ENCODE assay signal across 8 cellular contexts in the genomic region with DNA sequence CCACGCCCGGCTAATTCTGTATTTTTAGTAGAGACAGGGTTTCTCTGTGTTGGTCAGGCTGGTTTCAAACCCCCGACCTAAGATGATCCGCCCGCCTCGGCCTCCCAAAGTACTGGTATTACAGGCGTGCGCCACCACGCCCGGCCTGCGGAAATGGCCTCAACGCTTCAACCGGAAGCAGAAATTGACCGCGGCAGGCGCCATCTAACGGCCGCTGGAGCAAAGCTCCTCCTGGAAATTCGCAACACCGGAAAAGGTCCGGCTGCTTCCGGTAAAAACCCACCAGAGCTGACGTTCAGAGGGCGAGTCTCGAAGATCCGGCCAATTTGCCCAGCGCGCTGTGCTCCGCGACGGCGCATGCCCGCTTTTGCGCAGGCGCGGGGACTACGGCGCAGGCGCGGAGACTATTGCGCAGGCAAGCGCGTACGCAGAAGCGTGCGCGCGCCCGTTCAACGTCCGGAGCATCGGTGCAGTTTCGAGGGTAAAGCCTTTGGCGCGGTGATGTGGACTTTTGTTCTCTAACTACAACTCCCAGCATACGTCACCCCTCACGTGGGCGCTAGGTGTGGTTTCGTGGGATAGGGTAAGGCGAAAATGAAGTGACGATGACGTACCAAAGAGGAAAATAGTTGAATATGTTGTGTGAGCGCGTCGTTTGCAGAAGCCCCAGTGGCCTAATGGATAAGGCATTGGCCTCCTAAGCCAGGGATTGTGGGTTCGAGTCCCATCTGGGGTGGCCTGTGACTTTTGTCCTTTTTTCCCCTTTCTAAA. TPM values are rescaled to one million over a fixed set of nuclear protein-coding genes. Genes with fewer than 3 reads are reported as not detected.
DNase-seq lines count a peak whose midpoint lies in the region; ATAC-seq and TF ChIP-seq lines count a peak whose summit lies in the region.

No MANE protein-coding gene starts in this region.

- H3K27ac ChIP-seq in testis, result peak overlapping the region; percentile 99

- peak overlapping the region; percentile 96 for H3K4me3 Mint-ChIP-seq in activated naive CD8-positive, alpha-beta T cell

- TF ChIP-seq POLR2A in GM10847 (IDR thresholded peaks at IDR 0.05; ENCODE audit: extremely low read depth, insufficient read length) (peak; percentile 23), testis (IDR thresholded peaks at IDR 0.05) (no peak)

- peaks cover 5% of the 10 kb centered on the region for H3K9me3 Mint-ChIP-seq in activated naive CD8-positive, alpha-beta T cell (ENCODE audit: low read depth)

- no peaks in the 10 kb centered on the region for H3K27me3 Mint-ChIP-seq in activated naive CD8-positive, alpha-beta T cell

- peaks cover 3% of the 10 kb centered on the region for H3K36me3 Mint-ChIP-seq in activated naive CD8-positive, alpha-beta T cell

- intact Hi-C loops in testis (cut with DNase I; ENCODE audit: low total_unique reads), result no loop called here

- peaks cover 33% of the 10 kb centered on the region for H3K4me1 Mint-ChIP-seq in activated naive CD8-positive, alpha-beta T cell (ENCODE audit: low read depth)

- H3K36me3 ChIP-seq in testis (ENCODE audit: low read depth, missing control alignments), result no peaks in the 10 kb centered on the region

- H3K27ac Mint-ChIP-seq in activated naive CD8-positive, alpha-beta T cell, result peak overlapping the region; percentile 99

- TF ChIP-seq CTCF in omental fat pad (IDR thresholded peaks at IDR 0.05) (peak in 2 of 3 donors; percentile 34 to 64), testis (IDR thresholded peaks at IDR 0.05) (peak; percentile 60 to 81 (median 80))

- peak overlapping the region; percentile 78 to 94 for H3K4me3 ChIP-seq in testis

- ATAC-seq in HG02642 (IDR thresholded peaks at IDR 0.05; ENCODE audit: poor library complexity, unreplicated experiment), result peak; percentile 84
- ATAC-seq in SK-N-SH treated with all-trans-retinoic acid at 6 μM for 48 hours, result peak; percentile 86
- peak; percentile 94 for ATAC-seq in omental fat pad (ENCODE audit: low FRiP score)

- H3K27me3 ChIP-seq in testis, result no peaks in the 10 kb centered on the region

- H3K4me1 ChIP-seq in testis, result peaks cover 4% of the 10 kb centered on the region

- DNase-seq in NCI-H1092 treated with DMSO at 0.1 percent for 48 hours (lab: John Stamatoyannopoulos, UW), result peak; percentile 100
- peak; percentile 98 for DNase-seq in glomerular visceral epithelial cell (ENCODE audit: extremely low spot score)
- peak; percentile 100 for DNase-seq in omental fat pad (ENCODE audit: low spot score)
- peak; percentile 100 for DNase-seq in testis

- WGBS in testis, 2 donors, result 2% methylated on average over 36 to 66 of the region's 66 CpGs

- H3K9me3 ChIP-seq in testis, result no peaks in the 10 kb centered on the region

TF ChIP-seq in SK-N-SH treated with all-trans-retinoic acid at 6 μM for 48 hours, 23 proteins besides CTCF, POLR2A, EP300 and RAD21 (continues in another document):
- TF ChIP-seq ARNTL (CRISPR knock-in tag; IDR thresholded peaks at IDR 0.05; ENCODE audit: borderline replicate concordance, low read depth) (no peak), CSRNP3 (CRISPR knock-in tag; IDR thresholded peaks at IDR 0.05) (peak; percentile 83; the same call in 1 of the 2 replicates), PPARA (CRISPR knock-in tag; IDR thresholded peaks at IDR 0.05; ENCODE audit: borderline replicate concordance) (no peak), ZFP30 (CRISPR knock-in tag; IDR thresholded peaks at IDR 0.05) (peak; percentile 37; the same call in 1 of the 2 replicates), GLIS3 (CRISPR knock-in tag; IDR thresholded peaks at IDR 0.05) (0 out of 2 replicates have a peak, but pooled peaks have one; percentile 65), POU6F1 (CRISPR knock-in tag; IDR thresholded peaks at IDR 0.05; ENCODE audit: borderline replicate concordance, low read depth) (peak; percentile 92; the same call in 1 of the 2 replicates), ESRRG (CRISPR knock-in tag; IDR thresholded peaks at IDR 0.05) (no peak), BACH2 (CRISPR knock-in tag; IDR thresholded peaks at IDR 0.05; ENCODE audit: borderline replicate concordance) (peak; percentile 62; the same call in 1 of the 2 replicates), ZNF70 (CRISPR knock-in tag; IDR thresholded peaks at IDR 0.05) (0 out of 2 replicates have a peak, but pooled peaks have one; percentile 34), TSHZ2 (CRISPR knock-in tag; IDR thresholded peaks at IDR 0.05) (peak; percentile 96), ZFP3 (CRISPR knock-in tag; IDR thresholded peaks at IDR 0.05) (peak; percentile 87), ZC3H10 (CRISPR knock-in tag; IDR thresholded peaks at IDR 0.05) (no peak), TOX (CRISPR knock-in tag; IDR thresholded peaks at IDR 0.05; ENCODE audit: borderline replicate concordance) (no peak), ZNF565 (CRISPR knock-in tag; conservative IDR thresholded peaks at IDR 0.05; ENCODE audit: low read depth) (peak; percentile 77; the same call in 1 of the 2 replicates), ISL1 (CRISPR knock-in tag; IDR thresholded peaks at IDR 0.05) (0 out of 2 replicates have a peak, but pooled peaks have one; percentile 13), ZNF8 (CRISPR knock-in tag; IDR thresholded peaks at IDR 0.05) (peak; percentile 80)
- TF ChIP-seq, protein P1, sequence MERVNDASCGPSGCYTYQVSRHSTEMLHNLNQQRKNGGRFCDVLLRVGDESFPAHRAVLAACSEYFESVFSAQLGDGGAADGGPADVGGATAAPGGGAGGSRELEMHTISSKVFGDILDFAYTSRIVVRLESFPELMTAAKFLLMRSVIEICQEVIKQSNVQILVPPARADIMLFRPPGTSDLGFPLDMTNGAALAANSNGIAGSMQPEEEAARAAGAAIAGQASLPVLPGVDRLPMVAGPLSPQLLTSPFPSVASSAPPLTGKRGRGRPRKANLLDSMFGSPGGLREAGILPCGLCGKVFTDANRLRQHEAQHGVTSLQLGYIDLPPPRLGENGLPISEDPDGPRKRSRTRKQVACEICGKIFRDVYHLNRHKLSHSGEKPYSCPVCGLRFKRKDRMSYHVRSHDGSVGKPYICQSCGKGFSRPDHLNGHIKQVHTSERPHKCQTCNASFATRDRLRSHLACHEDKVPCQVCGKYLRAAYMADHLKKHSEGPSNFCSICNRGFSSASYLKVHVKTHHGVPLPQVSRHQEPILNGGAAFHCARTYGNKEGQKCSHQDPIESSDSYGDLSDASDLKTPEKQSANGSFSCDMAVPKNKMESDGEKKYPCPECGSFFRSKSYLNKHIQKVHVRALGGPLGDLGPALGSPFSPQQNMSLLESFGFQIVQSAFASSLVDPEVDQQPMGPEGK (CRISPR knock-in tag; IDR thresholded peaks at IDR 0.05; ENCODE audit: borderline replicate concordance), result no peak

RNA-seq across cellular contexts. Expression of gene FMC1, which starts 0.9 kb away (rescaled TPM):
- 10 to 100 TPM in 3 of 4 donors, 1 to 10 TPM in 1; 4.1 to 23.6 (median 13.7) TPM for total RNA-seq in omental fat pad
- total RNA-seq in testis, result 10 to 100 TPM; 46.1 to 60.0 TPM
- 234 TPM for polyA plus RNA-seq in testis (ENCODE audit: insufficient read depth, low read depth, low replicate concordance)

RNA-seq across cellular contexts. Expression of gene LUC7L2, which starts 19.5 kb away (rescaled TPM):
- total RNA-seq in omental fat pad (10 to 100 TPM; 46.6 to 78.9 (median 61.1) TPM), testis (100 to 1,000 TPM; 109 to 136 TPM)
- 73.2 TPM for polyA plus RNA-seq in testis (ENCODE audit: insufficient read depth, low read depth, low replicate concordance)

Comparison
In these comparisons a context has a peak if more than half of its experiments do, and no peak if none do; other contexts are left out.
1. Peak in every context shown above with its lines: DNase-seq, ATAC-seq, H3K4me3 ChIP-seq and H3K27ac ChIP-seq.